Comparison of ENCODE assay signal across 15 cellular contexts in genomic region chr6:1087112-1087843, GRCh38.
"Had no signal": no experiment of that assay in that cellular context is flagged by ENCODE, and none has a peak within 500 bp of the region (broad histone marks: within the 10 kb centered on the region; RNA-seq: fewer than 3 reads in every experiment).

No MANE protein-coding gene starts in this region.

- H3K9me3 ChIP-seq: breast epithelium had no signal

- H3K4me3 ChIP-seq: breast epithelium had no signal

- FAIRE-seq: islet of Langerhans had no signal

- ATAC-seq: left ventricle myocardium superior; stimulated activated naive CD8-positive, alpha-beta T cell treated with anti-CD3 and anti-CD28 coated beads, Interleukin-15, amount 100 ng/mL, for 72 hours had no signal

- DNase-seq: activated CD4-positive, alpha-beta T cell treated with anti-CD3 and anti-CD28 coated beads, Interleukin-2, amount 10 ng/mL, durations not matched to agents 7 days and 5 days; activated CD4-positive, CD25-positive, alpha-beta regulatory T cell; activated gamma-delta T cell; activated naive CD8-positive, alpha-beta T cell treated with anti-CD3 and anti-CD28 coated beads for 36 hours; activated T-cell treated with anti-CD3 and anti-CD28 coated beads, Interleukin-2, amount 50 U/mL, for 1 hour; foreskin melanocyte; head of caudate nucleus; left ventricle myocardium superior; naive B cell; nucleus accumbens; stimulated activated CD4-positive, alpha-beta T cell treated with anti-CD3 and anti-CD28 coated beads, Interleukin-15, amount 100 ng/mL, for 24 hours; stimulated activated CD4-positive, alpha-beta T cell treated with anti-CD3 and anti-CD28 coated beads, Interleukin-4, amount 100 ng/mL, for 24 hours; stimulated activated naive CD8-positive, alpha-beta T cell treated with anti-CD3 and anti-CD28 coated beads, Interleukin-15, amount 100 ng/mL, for 72 hours had no signal

- H3K4me1 ChIP-seq: breast epithelium had no signal

- H3K27me3 ChIP-seq: breast epithelium had no signal

- H3K36me3 ChIP-seq: breast epithelium had no signal

- H3K27ac ChIP-seq: breast epithelium had no signal
